1 cellular context compared by ENCODE assay signal in genomic region chr2:144914113-144914512, GRCh38.
TF ChIP-seq lines count a peak whose summit lies in the region.

No MANE protein-coding gene starts in this region.

TF ChIP-seq in HepG2, 621 proteins besides CTCF, POLR2A, EP300 and RAD21 (continued from another document):
- TF ChIP-seq MAFF (IDR thresholded peaks at IDR 0.05; ENCODE audit: low read depth, low read length) (peak; percentile 54; the same call in 1 of the 2 replicates), MAFK (conservative IDR thresholded peaks at IDR 0.05 in 1 of 2, IDR thresholded peaks at IDR 0.05 in 1 of 2; ENCODE audit: low read length in 2 of 2) (peak; percentile 35 to 75; a peak in 3 of 4 replicates), CREB1 (IDR thresholded peaks at IDR 0.05) (peak; percentile 62), CREB1 (CRISPR knock-in tag; IDR thresholded peaks at IDR 0.05) (no peak), NCOA5 (CRISPR knock-in tag; IDR thresholded peaks at IDR 0.05) (no peak)
